ENCODE assay signal across 25 cellular contexts in the genomic region with DNA sequence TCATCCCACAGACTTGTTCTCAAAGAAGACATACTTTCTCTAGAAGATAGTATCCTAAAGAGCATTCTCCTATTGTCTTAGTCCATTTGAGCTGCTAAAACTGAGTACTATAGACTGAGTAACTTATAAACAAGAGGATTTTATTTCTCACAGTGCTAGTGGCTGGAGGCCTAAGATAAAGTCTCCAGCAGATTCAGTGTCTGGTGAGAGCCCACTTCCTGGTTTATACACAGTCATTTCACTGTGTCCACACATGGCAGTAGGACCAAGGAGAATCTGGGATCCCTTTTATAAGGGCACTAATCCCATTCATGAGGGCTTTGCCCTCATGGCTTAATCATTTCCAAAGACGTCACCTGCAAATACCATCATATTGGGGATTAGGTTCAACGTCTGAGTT.
"Had no signal": no experiment of that assay in that cellular context is flagged by ENCODE, and none has a peak within 500 bp of the region (broad histone marks: within the 10 kb centered on the region; RNA-seq: fewer than 3 reads in every experiment).

No MANE protein-coding gene starts in this region.

- FAIRE-seq: keratinocyte had no signal

- H3K9me3 ChIP-seq: colonic mucosa, gastrocnemius medialis, prostate gland, testis, tibial artery had no signal

- H3K36me3 ChIP-seq: colonic mucosa, gastrocnemius medialis, left lung, neural progenitor cell, prostate gland, sigmoid colon, spleen, tibial artery had no signal

- H3K27me3 ChIP-seq: colonic mucosa, gastrocnemius medialis, left lung, neural progenitor cell, sigmoid colon, spleen, testis, tibial artery had no signal

- H3K4me1 ChIP-seq: colonic mucosa, gastrocnemius medialis, left lung, neural progenitor cell, prostate gland, sigmoid colon, spleen, testis had no signal

- H3K4me2 ChIP-seq: neural progenitor cell had no signal

- H3K9ac ChIP-seq: neural progenitor cell had no signal

- H3K4me3 ChIP-seq: colonic mucosa, gastrocnemius medialis, left lung, neural progenitor cell, prostate gland, sigmoid colon, spleen, testis, tibial artery had no signal

- ATAC-seq: esophagus mucosa; gastrocnemius medialis; left lung; naive thymus-derived CD4-positive, alpha-beta T cell; right cardiac atrium; stimulated activated memory B cell treated with anti-CD40 and anti-IgM and Interleukin-4, amounts not matched to agents 10 μg/mL and 1 μg/mL and 100 μg/mL, for 72 hours; stimulated activated naive CD8-positive, alpha-beta T cell treated with anti-CD3 and anti-CD28 coated beads, Interleukin-15, Interleukin-2, amounts not matched to agents 100 U/mL and 50 U/mL, for 24 hours had no signal

- H3K27ac ChIP-seq: colonic mucosa, epithelial cell of prostate, gastrocnemius medialis, left lung, neural progenitor cell, prostate gland, sigmoid colon, spleen, testis, tibial artery had no signal

- DNase-seq: colonic mucosa; effector CD8-positive, alpha-beta T cell; endodermal cell; foreskin fibroblast; gastrocnemius medialis; head of caudate nucleus; left lung; mesendoderm; midbrain; naive thymus-derived CD4-positive, alpha-beta T cell; nucleus accumbens; right cardiac atrium; sigmoid colon; spleen; stimulated activated CD4-positive, alpha-beta T cell treated with anti-CD3 and anti-CD28 coated beads, Interleukin-4, amount 100 ng/mL, for 4 hours; stimulated activated naive CD8-positive, alpha-beta T cell treated with anti-CD3 and anti-CD28 coated beads, Interleukin-15, Interleukin-2, amounts not matched to agents 100 U/mL and 50 U/mL, for 24 hours; substantia nigra; testis; tibial artery had no signal

- H2AFZ ChIP-seq: neural progenitor cell had no signal
